12 cellular contexts compared by ENCODE assay signal in the genomic region with DNA sequence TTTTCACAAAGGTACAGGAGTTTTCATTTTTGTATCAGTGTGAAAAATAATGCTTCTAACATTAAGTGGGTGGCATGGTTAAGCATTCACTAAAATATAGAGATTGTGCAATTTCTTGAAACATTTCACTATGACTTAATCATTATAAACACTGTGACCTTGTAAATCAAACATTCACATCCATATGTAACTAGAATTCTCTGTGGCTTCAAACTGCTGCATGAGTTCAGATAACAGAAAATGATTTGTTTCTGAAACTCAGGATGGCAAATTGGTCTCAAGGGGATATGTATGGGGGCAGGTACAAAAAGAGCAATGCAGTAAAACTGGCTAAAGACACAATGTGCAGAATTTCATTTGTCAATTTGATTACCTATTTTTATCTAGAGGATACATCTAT. TPM values are rescaled to one million over a fixed set of nuclear protein-coding genes. Genes with fewer than 3 reads are reported as not detected.
A peak's percentile ranks its signal among the peaks of the same experiment; 100 is the strongest.
DNase-seq lines count a peak whose midpoint lies in the region; ATAC-seq, FAIRE-seq and TF ChIP-seq lines count a peak whose summit lies in the region.
"Had no signal": no experiment of that assay in that cellular context is flagged by ENCODE, and none has a peak within 500 bp of the region (broad histone marks: within the 10 kb centered on the region; RNA-seq: fewer than 3 reads in every experiment).

No MANE protein-coding gene starts in this region.

- H3K27me3 ChIP-seq in ACC112 (ENCODE audit: insufficient read depth, low read length), result no peaks in the 10 kb centered on the region
- H3K27me3 ChIP-seq in DND-41 (ENCODE audit: insufficient read depth, low read length, poor library complexity), result no peaks in the 10 kb centered on the region
- H3K27me3 ChIP-seq: stomach had no signal

- H3K4me2 ChIP-seq in DND-41 (ENCODE audit: insufficient read depth, low read length), result peak overlapping the region; percentile 88

- no peak for ATAC-seq in DND-41 (ENCODE audit: insufficient read depth, low read depth)
- ATAC-seq in T-cell (replicated peaks in 1 of 4), result no peak
- ATAC-seq: lower lobe of right lung had no signal

- H3K27ac ChIP-seq in ACC112 (ENCODE audit: low read depth, low read length), result peak overlapping the region; percentile 52
- H3K27ac ChIP-seq in DND-41 (ENCODE audit: low read length), result no peak overlapping the region
- H3K27ac ChIP-seq: lower lobe of right lung, skin epidermis had no signal

- H4K20me1 ChIP-seq in DND-41 (ENCODE audit: insufficient read depth, low read length), result peaks cover 72% of the 10 kb centered on the region

- H3K36me3 ChIP-seq in ACC112 (ENCODE audit: insufficient read depth, low read length) (peaks cover 10% of the 10 kb centered on the region; the same call in 1 of the 2 replicates), DND-41 (ENCODE audit: insufficient read depth, low read length) (peaks cover 32% of the 10 kb centered on the region)
- H3K36me3 ChIP-seq: lower lobe of right lung had no signal

- peak overlapping the region; percentile 22; the same call in 1 of the 2 replicates for H3K4me3 ChIP-seq in ACC112 (ENCODE audit: low read depth, low read length)
- H3K4me3 ChIP-seq in DND-41 (ENCODE audit: low read depth in 1 of 2, low read length in 2 of 2), result no peak overlapping the region
- no peak overlapping the region for H3K4me3 ChIP-seq in fibroblast of pulmonary artery (replicated peaks; ENCODE audit: low read depth, low read length)
- H3K4me3 ChIP-seq: lower lobe of right lung, skin epidermis, stomach had no signal

- TF ChIP-seq CTCF in DND-41 (IDR thresholded peaks at IDR 0.05; ENCODE audit: borderline replicate concordance, extremely low read depth, low read length, poor library complexity, severe bottlenecking), result no peak
- TF ChIP-seq CTCF in fibroblast of pulmonary artery (IDR thresholded peaks at IDR 0.05; ENCODE audit: low read length, missing control alignments), result no peak
- no peak for TF ChIP-seq CTCF in D721Med (IDR thresholded peaks at IDR 0.05; ENCODE audit: insufficient read depth, missing control alignments)

- CTCF ChIA-PET in T-cell (lab: Charles Lee), result interaction anchor here in 1 of 2 donors (0.6 kb wide), 1 partner anchor 148 kb away, joined by 3 read pairs; no protein-coding TSS in a partner anchor

- POLR2A ChIA-PET in T-cell (lab: Charles Lee), result no interaction called here

- no peaks in the 10 kb centered on the region for H3K9me3 ChIP-seq in DND-41 (ENCODE audit: insufficient read depth, low read length, severe bottlenecking)
- H3K9me3 ChIP-seq: lower lobe of right lung, stomach had no signal

- H3K79me2 ChIP-seq in ACC112 (ENCODE audit: control insufficient read depth, insufficient read depth, low read length, unreplicated experiment) (peaks cover 79% of the 10 kb centered on the region), DND-41 (ENCODE audit: insufficient read depth, low read length) (peaks cover 88% of the 10 kb centered on the region)

- H3K27ac Mint-ChIP-seq in T-cell, result peak overlapping the region; percentile 35 to 74

- H3K4me3 Mint-ChIP-seq in T-cell, result peak overlapping the region in 1 of 3 donors; percentile 2

- DNase-seq in DND-41 (no peak), T-cell (no peak), fibroblast of pulmonary artery (ENCODE audit: low read depth) (peak; percentile 40), D721Med (ENCODE audit: insufficient read length, low spot score) (no peak), ureter (ENCODE audit: low spot score) (no peak), cerebellum (ENCODE audit: low spot score) (no peak), NCI-H1694 treated with DMSO at 0.1 percent for 48 hours (lab: John Stamatoyannopoulos, UW) (no peak)
- DNase-seq: lower lobe of right lung, NCI-H526 treated with DMSO at 0.1 percent for 48 hours, stomach had no signal

- no peak for FAIRE-seq in D721Med (lab: Jason Lieb, UNC)

- peaks cover 29% of the 10 kb centered on the region for H3K4me1 ChIP-seq in ACC112 (ENCODE audit: control insufficient read depth, insufficient read depth, low read length, unreplicated experiment)
- peaks cover 61% of the 10 kb centered on the region for H3K4me1 ChIP-seq in DND-41 (ENCODE audit: insufficient read depth, low read length)

- H3K9me3 Mint-ChIP-seq in T-cell, result peaks cover 0 to 3% (median 0%) of the 10 kb centered on the region in 3 donors

- peak overlapping the region; percentile 23; the same call in 1 of the 2 replicates for H3K9ac ChIP-seq in DND-41 (ENCODE audit: low read depth, low read length)

- no peaks in the 10 kb centered on the region for H3K27me3 Mint-ChIP-seq in T-cell

- H2AFZ ChIP-seq in ACC112 (ENCODE audit: low read length, unreplicated experiment) (no peak overlapping the region), DND-41 (ENCODE audit: low read depth, low read length) (no peak overlapping the region)

- H3K36me3 Mint-ChIP-seq in T-cell, result peaks cover 22% of the 10 kb centered on the region

- H3K4me1 Mint-ChIP-seq in T-cell, result peaks cover 62 to 76% (median 70%) of the 10 kb centered on the region in 3 donors

RNA-seq across cellular contexts. Expression of a gene that starts 3.8 kb away (rescaled TPM):
- total RNA-seq in T-cell, result 10 to 100 TPM; 30.1 to 66.6 (median 39.4) TPM
- total RNA-seq in ureter, result 32.5 TPM
- 39.9 TPM for total RNA-seq in cerebellum

RNA-seq across cellular contexts. Expression of a gene that starts 57.8 kb away (rescaled TPM):
- total RNA-seq in T-cell (10 to 100 TPM; 23.9 to 37.1 (median 29.6) TPM), ureter (11.7 TPM), cerebellum (18.2 TPM)

RNA-seq across cellular contexts. Expression of a gene that starts 58.1 kb away (rescaled TPM):
- total RNA-seq in T-cell (10 to 100 TPM; 24.0 to 33.8 (median 29.2) TPM), ureter (24.7 TPM), cerebellum (52.7 TPM)
